In the genomic region with DNA sequence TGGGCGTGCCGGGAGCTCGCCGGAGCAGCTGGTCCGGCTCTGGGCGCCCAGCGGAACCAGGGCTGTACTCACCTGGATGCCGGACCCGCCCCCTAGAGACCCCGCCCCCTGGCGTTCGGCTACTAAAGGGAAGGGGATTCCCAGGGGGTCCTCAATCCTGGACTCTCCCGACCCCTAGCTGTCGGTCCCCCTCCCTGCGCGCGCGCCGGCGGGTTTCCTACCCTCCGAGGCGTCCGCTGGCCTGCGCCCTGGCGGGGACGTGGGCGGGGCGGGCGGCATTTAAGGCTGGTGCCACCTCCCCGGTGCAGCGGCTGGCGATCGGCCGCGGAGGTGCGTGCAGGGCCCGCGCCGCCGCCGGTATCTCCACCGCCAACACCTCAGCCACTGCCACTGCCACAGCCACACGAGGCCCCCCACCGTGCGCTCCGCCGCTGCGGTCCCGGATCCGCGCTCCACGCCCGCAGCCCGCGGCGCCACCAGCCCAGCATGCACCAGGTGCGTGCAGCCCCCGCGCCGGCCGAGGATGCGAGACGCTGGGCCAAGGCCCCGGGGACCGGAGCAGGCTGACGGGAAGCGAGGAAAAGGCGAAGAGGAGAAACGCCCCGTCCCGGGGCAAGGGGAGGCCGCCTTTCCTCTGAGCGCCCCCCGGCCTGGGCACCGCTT, we compare ENCODE assay signal across 8 cellular contexts. TPM values are rescaled to one million over a fixed set of nuclear protein-coding genes. Genes with fewer than 3 reads are reported as not detected.
A peak's percentile ranks its signal among the peaks of the same experiment; 100 is the strongest.
DNase-seq lines count a peak whose midpoint lies in the region; ATAC-seq, FAIRE-seq and TF ChIP-seq lines count a peak whose summit lies in the region.

A gene (plus strand): TSS at position 151 of the 663 bp plus-strand sequence. CDS start 336 bp downstream, at position 487.

- intact Hi-C loops in activated CD4-positive, alpha-beta T cell treated with anti-CD3 and anti-CD28 coated beads, Interleukin-2, amount 10 ng/mL, durations not matched to agents 24 days and 14 days (cut with micrococcal nuclease), result loop anchor here (5.0 kb wide), 1 partner anchor 168 kb away; a partner anchor contains a TSS
- intact Hi-C loops in pancreas (cut with DNase I), result no loop called here

- H3K4me3 ChIP-seq in endodermal cell (ENCODE audit: low read length) (peak within 1 kb of the TSS; percentile 58), pancreas (peak within 1 kb of the TSS; percentile 15 to 56 (median 32))

- H3K36me3 ChIP-seq in endodermal cell (ENCODE audit: control insufficient read depth, insufficient read depth, low read length), result no peaks in the 10 kb centered on the region
- no peaks in the 10 kb centered on the region for H3K36me3 ChIP-seq in pancreas

- TF ChIP-seq CTCF in endodermal cell (conservative IDR thresholded peaks at IDR 0.05) (peak; percentile 69), pancreas (IDR thresholded peaks at IDR 0.05) (no peak)

- peaks cover 49% of the 10 kb centered on the region for H3K27me3 Mint-ChIP-seq in activated CD4-positive, alpha-beta T cell treated with anti-CD3 and anti-CD28 coated beads, Interleukin-2, amount 10 ng/mL, durations not matched to agents 24 days and 14 days
- H3K27me3 Mint-ChIP-seq in endodermal cell (ENCODE audit: insufficient read depth), result peaks cover 40% of the 10 kb centered on the region

- H3K9ac ChIP-seq in endodermal cell (ENCODE audit: extremely low read depth, low read length, poor library complexity, severe bottlenecking), result no peak within 1 kb of the TSS

- H3K4me1 Mint-ChIP-seq in activated CD4-positive, alpha-beta T cell treated with anti-CD3 and anti-CD28 coated beads, Interleukin-2, amount 10 ng/mL, durations not matched to agents 24 days and 14 days, result peaks cover 31% of the 10 kb centered on the region
- H3K4me1 Mint-ChIP-seq in endodermal cell, result peaks cover 39% of the 10 kb centered on the region

- ATAC-seq in pancreas (peak; percentile 51 to 75 (median 62)), HG03520 (IDR thresholded peaks at IDR 0.05; ENCODE audit: unreplicated experiment) (no peak), HG03571 (IDR thresholded peaks at IDR 0.05; ENCODE audit: unreplicated experiment) (no peak)

- no peak for FAIRE-seq in pancreas (lab: Jason Lieb, UNC)

- peaks cover 6% of the 10 kb centered on the region for H3K4me1 ChIP-seq in endodermal cell (ENCODE audit: control insufficient read depth, insufficient read depth, low read length)
- H3K4me1 ChIP-seq in pancreas, result peaks cover 0 to 3% (median 0%) of the 10 kb centered on the region in 3 donors

- WGBS in endodermal cell (ENCODE audit: insufficient coverage in 1 of 2, insufficient read length in 1 of 2), 2 experiments, result 5 to 8% methylated on average over 13 to 72 of the region's 75 CpGs
- 1% methylated on average over 44 to 75 of the region's 75 CpGs for WGBS in pancreas, 2 donors

- H3K27ac Mint-ChIP-seq in activated CD4-positive, alpha-beta T cell treated with anti-CD3 and anti-CD28 coated beads, Interleukin-2, amount 10 ng/mL, durations not matched to agents 24 days and 14 days, result no peak within 1 kb of the TSS
- H3K27ac Mint-ChIP-seq in endodermal cell, result no peak within 1 kb of the TSS

- H3K9me3 ChIP-seq in endodermal cell (ENCODE audit: control insufficient read depth, low read length) (no peaks in the 10 kb centered on the region), pancreas (no peaks in the 10 kb centered on the region)

- POLR2A ChIA-PET in HEK293T (lab: Yijun Ruan, JAX), result no interaction called here

- no peak within 1 kb of the TSS for H3K27ac ChIP-seq in endodermal cell (ENCODE audit: low read depth, low read length)
- H3K27ac ChIP-seq in pancreas, result no peak within 1 kb of the TSS

- DNase-seq in HEK293T (ENCODE audit: extremely low spot score) (peak; percentile 16), endodermal cell (peak; percentile 92), pancreas (peak; percentile 5 to 78 (median 35)), NCI-H187 (lab: John Stamatoyannopoulos, UW) (no peak), HPDE6-E6E7 (ENCODE audit: extremely low spot score) (no peak)
- peak; percentile 76 for DNase-seq in activated CD4-positive, alpha-beta T cell treated with anti-CD3 and anti-CD28 coated beads, Interleukin-2, amount 10 ng/mL, durations not matched to agents 24 days and 14 days

- no peaks in the 10 kb centered on the region for H3K9me3 Mint-ChIP-seq in activated CD4-positive, alpha-beta T cell treated with anti-CD3 and anti-CD28 coated beads, Interleukin-2, amount 10 ng/mL, durations not matched to agents 24 days and 14 days
- H3K9me3 Mint-ChIP-seq in endodermal cell, result no peaks in the 10 kb centered on the region

- H3K36me3 Mint-ChIP-seq in activated CD4-positive, alpha-beta T cell treated with anti-CD3 and anti-CD28 coated beads, Interleukin-2, amount 10 ng/mL, durations not matched to agents 24 days and 14 days (ENCODE audit: low read depth), result no peaks in the 10 kb centered on the region
- no peaks in the 10 kb centered on the region for H3K36me3 Mint-ChIP-seq in endodermal cell (ENCODE audit: low read depth)

- H3K27me3 ChIP-seq in endodermal cell (ENCODE audit: control insufficient read depth, insufficient read depth, low read length, poor library complexity, severe bottlenecking) (peaks cover 10% of the 10 kb centered on the region), pancreas (peaks cover 0 to 17% (median 4%) of the 10 kb centered on the region in 4 donors)

- CTCF ChIA-PET in HEK293T (lab: Yijun Ruan, JAX), result no interaction called here

- peak within 1 kb of the TSS; percentile 45 for H3K4me3 Mint-ChIP-seq in activated CD4-positive, alpha-beta T cell treated with anti-CD3 and anti-CD28 coated beads, Interleukin-2, amount 10 ng/mL, durations not matched to agents 24 days and 14 days
- H3K4me3 Mint-ChIP-seq in endodermal cell, result peak within 1 kb of the TSS; percentile 56

TF ChIP-seq in HEK293T, 16 proteins besides CTCF, POLR2A, EP300 and RAD21:
- TF ChIP-seq SP1 (IDR thresholded peaks at IDR 0.05) (no peak), ELF4 (IDR thresholded peaks at IDR 0.05) (no peak), SUZ12 (IDR thresholded peaks at IDR 0.05) (no peak), FOXA1 (IDR thresholded peaks at IDR 0.05) (no peak), NFRKB (IDR thresholded peaks at IDR 0.05) (no peak), BHLHE40 (IDR thresholded peaks at IDR 0.05; ENCODE audit: borderline replicate concordance) (no peak), HDGF (IDR thresholded peaks at IDR 0.05; ENCODE audit: borderline replicate concordance) (no peak), CTBP1 (IDR thresholded peaks at IDR 0.05; ENCODE audit: borderline replicate concordance) (no peak), ZNF384 (IDR thresholded peaks at IDR 0.05) (no peak)

RNA-seq across cellular contexts. Expression of the gene that starts here (rescaled TPM):
- 0.23 and 0.28 TPM in 2 replicates for total RNA-seq in activated CD4-positive, alpha-beta T cell treated with anti-CD3 and anti-CD28 coated beads, Interleukin-2, amount 10 ng/mL, durations not matched to agents 24 days and 14 days
- total RNA-seq in endodermal cell (10 to 100 TPM in 1 of 2 donors, 1 to 10 TPM in 1; 4.9 to 10.5 TPM), pancreas (under 1 TPM in 1 of 6 donors, not detected in 5; 0.06 TPM)
- 1.1 TPM for polyA plus RNA-seq in endodermal cell (2013, experiment 1 of 2)
- 1.6 TPM for polyA plus RNA-seq in endodermal cell (2013, experiment 2 of 2)
- under 1 TPM in 1 of 2 donors, not detected in 1; 0.05 TPM for polyA plus RNA-seq in pancreas

Comparison
In these comparisons a context has a peak if more than half of its experiments do, and no peak if none do; other contexts are left out.
1. Peak in DNase-seq in activated CD4-positive, alpha-beta T cell treated with anti-CD3 and anti-CD28 coated beads, Interleukin-2, amount 10 ng/mL, durations not matched to agents 24 days and 14 days; RNA of the gene not detected or under 1 TPM.
2. Peak in DNase-seq, ATAC-seq and H3K4me3 ChIP-seq in pancreas; RNA of the gene not detected or under 1 TPM.
3. DNase-seq: peak in HEK293T (single experiment) and endodermal cell (single experiment); none in NCI-H187 (0 of 2) and HPDE6-E6E7 (single experiment).